Comparison of ENCODE assay signal across 8 cellular contexts in the genomic region with DNA sequence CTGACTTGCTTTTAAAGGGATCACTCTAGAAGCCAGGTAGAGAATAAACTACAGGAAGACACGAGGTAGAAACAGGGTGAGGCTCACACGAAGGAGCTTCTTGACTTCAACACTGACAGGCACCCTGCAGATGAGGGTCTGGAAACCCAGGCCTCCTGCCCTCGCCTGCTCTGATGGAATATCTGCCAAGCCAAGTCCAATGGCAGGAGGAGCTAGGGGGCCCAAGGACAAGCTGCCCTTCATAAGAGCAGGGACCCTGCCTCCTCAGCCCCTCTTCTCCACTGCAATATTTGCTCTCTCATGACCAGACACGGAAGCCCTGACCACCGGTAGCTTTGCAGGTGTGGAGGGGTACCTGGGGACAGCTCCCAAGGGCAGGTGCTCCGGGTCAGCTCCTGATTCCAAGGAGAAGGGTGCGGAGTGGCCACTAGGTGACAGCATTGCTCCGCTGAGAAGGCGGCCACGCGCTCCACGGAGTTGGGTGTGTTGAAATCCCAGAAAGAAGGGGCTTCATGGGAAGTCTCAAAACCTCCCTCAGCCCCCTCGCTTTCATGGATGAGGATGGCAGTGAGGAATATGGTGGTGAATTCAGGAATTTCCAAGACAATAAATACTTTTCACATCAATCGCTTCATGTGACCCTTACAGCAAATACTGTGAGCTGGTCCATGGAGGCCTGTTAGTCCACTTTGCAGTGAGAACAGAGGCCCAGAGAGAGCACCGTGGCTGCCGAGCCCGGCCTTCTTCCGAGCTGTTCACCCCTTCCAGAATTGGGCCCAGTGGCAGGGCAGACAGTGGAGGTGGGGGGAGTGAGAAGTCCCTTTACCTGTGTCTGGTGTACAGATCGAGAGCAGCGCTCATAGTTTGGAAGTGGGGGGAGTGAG.
DNase-seq lines count a peak whose midpoint lies in the region; ATAC-seq lines count a peak whose summit lies in the region.

No MANE protein-coding gene starts in this region.

- no peak for ATAC-seq in GM21360 (IDR thresholded peaks at IDR 0.05; ENCODE audit: unreplicated experiment)

- DNase-seq in DMS 273 (lab: John Stamatoyannopoulos, UW; ENCODE audit: unreplicated experiment) = peak; percentile 66
- no peak for DNase-seq in DMS 273 treated with DMSO at 0.1 percent for 48 hours (lab: John Stamatoyannopoulos, UW)
- peak; percentile 35 for DNase-seq in NCI-H2171 treated with DMSO at 0.1 percent for 48 hours (lab: John Stamatoyannopoulos, UW)
- peak; percentile 63 to 69 for DNase-seq in activated CD4-positive, alpha-beta T cell treated with anti-CD3 and anti-CD28 coated beads, Interleukin-2, amount 50 U/mL, for 48 hours
- DNase-seq in effector CD8-positive, alpha-beta T cell (lab: John Stamatoyannopoulos, UW) = peak; percentile 48
- DNase-seq in midbrain (lab: John Stamatoyannopoulos, UW) = peak; percentile 37
- peak; percentile 32 to 36 for DNase-seq in stimulated activated CD8-positive, alpha-beta memory T cell treated with anti-CD3 and anti-CD28 coated beads, Interleukin-7, amount 100 ng/mL, for 1 hour (ENCODE audit: low read depth in 2 of 2)
